Comparison of ENCODE assay signal across 10 cellular contexts in the genomic region with DNA sequence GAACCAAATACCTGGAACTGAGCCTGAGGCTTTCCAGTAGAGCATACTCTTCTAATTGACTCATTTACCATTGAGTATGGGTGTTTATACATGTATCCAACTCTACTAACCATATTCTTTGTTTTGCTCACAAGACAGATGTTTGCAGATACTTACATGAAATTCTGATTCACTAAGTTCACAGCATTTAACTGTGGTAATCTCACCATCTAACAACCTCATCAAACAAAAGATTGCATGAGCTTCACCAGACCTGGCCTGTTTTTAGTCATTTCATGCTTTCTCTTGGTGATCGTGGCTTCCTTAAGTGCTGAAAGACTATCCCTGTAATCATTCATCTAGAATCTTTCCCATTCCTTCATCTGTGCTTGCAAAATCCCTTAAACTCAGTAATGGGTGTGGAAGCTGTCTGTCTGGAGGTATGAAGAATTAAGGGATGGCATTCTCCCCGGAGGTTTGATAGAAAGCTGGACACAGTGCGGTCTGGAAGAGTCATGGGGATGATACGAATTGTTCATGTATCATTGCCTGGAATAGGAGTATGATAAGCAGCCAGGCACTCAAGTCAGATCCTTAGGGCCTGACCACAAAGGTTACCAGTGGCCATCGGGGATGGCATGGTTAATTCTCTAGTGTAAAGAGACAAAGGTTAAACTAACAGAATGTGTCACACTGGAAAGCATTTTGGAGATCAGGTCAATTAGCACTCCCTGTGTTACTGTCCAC. TPM values are rescaled to one million over a fixed set of nuclear protein-coding genes. Genes with fewer than 3 reads are reported as not detected.
A peak's percentile ranks its signal among the peaks of the same experiment; 100 is the strongest.
DNase-seq lines count a peak whose midpoint lies in the region; ATAC-seq, FAIRE-seq and TF ChIP-seq lines count a peak whose summit lies in the region.
"Had no signal": no experiment of that assay in that cellular context is flagged by ENCODE, and none has a peak within 500 bp of the region (broad histone marks: within the 10 kb centered on the region; RNA-seq: fewer than 3 reads in every experiment).

No MANE protein-coding gene starts in this region.

- H3K4me1 ChIP-seq in keratinocyte (ENCODE audit: control insufficient read depth, extremely low read depth, insufficient read depth, low read length), result peaks cover 31% of the 10 kb centered on the region
- peaks cover 17 to 22% of the 10 kb centered on the region in 2 donors for H3K4me1 ChIP-seq in thyroid gland

- H3K4me3 Mint-ChIP-seq in activated naive CD8-positive, alpha-beta T cell treated with anti-CD3 and anti-CD28 coated beads for 36 hours, result no peak overlapping the region
- H3K4me3 Mint-ChIP-seq in type B pancreatic cell (peak overlapping the region; percentile 16), chondrocyte (ENCODE audit: unreplicated experiment) (no peak overlapping the region)

- peaks cover 8% of the 10 kb centered on the region for H3K27me3 Mint-ChIP-seq in activated naive CD8-positive, alpha-beta T cell treated with anti-CD3 and anti-CD28 coated beads for 36 hours
- no peaks in the 10 kb centered on the region for H3K27me3 Mint-ChIP-seq in type B pancreatic cell
- H3K27me3 Mint-ChIP-seq in chondrocyte (ENCODE audit: low read depth), result no peaks in the 10 kb centered on the region

- peak; percentile 65 to 83 for ATAC-seq in activated naive CD4-positive, alpha-beta T cell treated with anti-CD3 and anti-CD28 coated beads, Interleukin-2, amount 50 U/mL, for 72 hours

- DNase-seq in activated naive CD4-positive, alpha-beta T cell treated with anti-CD3 and anti-CD28 coated beads, Interleukin-2, amount 50 U/mL, for 72 hours (ENCODE audit: low spot score in 2 of 2), result no peak
- DNase-seq in activated naive CD4-positive, alpha-beta T cell treated with anti-CD3 and anti-CD28 coated beads, Interleukin-2, amount 50 U/mL, for 16 hours, result no peak
- peak; percentile 11 for DNase-seq in activated naive CD8-positive, alpha-beta T cell treated with anti-CD3 and anti-CD28 coated beads for 36 hours
- no peak for DNase-seq in keratinocyte (ENCODE audit: low read depth, low spot score)
- DNase-seq in type B pancreatic cell (ENCODE audit: extremely low spot score, unreplicated experiment), result no peak
- no peak for DNase-seq in thyroid gland
- no peak for DNase-seq in chondrocyte (ENCODE audit: low spot score)
- DNase-seq in activated CD8-positive, alpha-beta memory T cell treated with anti-CD3 and anti-CD28 coated beads, Interleukin-2, amount 50 U/mL, for 4 hours, result no peak
- DNase-seq: C1 segment of cervical spinal cord, glutamatergic neuron had no signal

- no peaks in the 10 kb centered on the region for H3K79me2 ChIP-seq in keratinocyte (ENCODE audit: control insufficient read depth, insufficient read depth, low read length)

- no peaks in the 10 kb centered on the region for H4K20me1 ChIP-seq in keratinocyte (ENCODE audit: control insufficient read depth, extremely low read depth, insufficient read depth, low read length)

- H3K9me3 ChIP-seq in keratinocyte (ENCODE audit: control insufficient read depth, low read depth, low read length) (no peaks in the 10 kb centered on the region), thyroid gland (no peaks in the 10 kb centered on the region)

- peaks cover 18% of the 10 kb centered on the region for H3K4me1 Mint-ChIP-seq in activated naive CD8-positive, alpha-beta T cell treated with anti-CD3 and anti-CD28 coated beads for 36 hours
- H3K4me1 Mint-ChIP-seq in type B pancreatic cell (ENCODE audit: unreplicated experiment) (peaks cover 19% of the 10 kb centered on the region), chondrocyte (ENCODE audit: low read depth) (peaks cover 21% of the 10 kb centered on the region)

- H3K4me3 ChIP-seq in keratinocyte (ENCODE audit: control insufficient read depth in 2 of 3, extremely low read depth in 1 of 3, insufficient read depth in 2 of 3, low read depth in 1 of 3, low read length in 3 of 3) (no peak overlapping the region), thyroid gland (replicated peaks in 1 of 3) (no peak overlapping the region)

- H3K9me1 ChIP-seq in keratinocyte (ENCODE audit: control insufficient read depth, extremely low read depth, insufficient read depth, low read length), result no peaks in the 10 kb centered on the region

- TF ChIP-seq CTCF in keratinocyte (optimal IDR thresholded peaks at IDR 0.05 in 1 of 3, IDR thresholded peaks at IDR 0.05 in 1 of 3, conservative IDR thresholded peaks at IDR 0.05 in 1 of 3; ENCODE audit: extremely low read depth in 1 of 3, insufficient read depth in 2 of 3, low read length in 3 of 3) (no peak), type B pancreatic cell (conservative IDR thresholded peaks at IDR 0.05) (no peak), thyroid gland (IDR thresholded peaks at IDR 0.05) (no peak), chondrocyte (IDR thresholded peaks at IDR 0.05) (no peak)

- WGBS in thyroid gland, 2 donors, result 75 to 82% methylated on average over 5 of the region's 5 CpGs

- intact Hi-C loops in thyroid gland (cut with DNase I), result no loop called here

- no peak overlapping the region for H3K9ac ChIP-seq in keratinocyte (ENCODE audit: control insufficient read depth, extremely low read depth, insufficient read depth, low read length)

- TF ChIP-seq POLR2A in thyroid gland (IDR thresholded peaks at IDR 0.05), result no peak

- H3K36me3 Mint-ChIP-seq in activated naive CD4-positive, alpha-beta T cell treated with anti-CD3 and anti-CD28 coated beads, Interleukin-2, amount 50 U/mL, for 72 hours, result peaks cover 10 to 29% of the 10 kb centered on the region in 2 donors
- H3K36me3 Mint-ChIP-seq in activated naive CD8-positive, alpha-beta T cell treated with anti-CD3 and anti-CD28 coated beads for 36 hours, result peaks cover 3% of the 10 kb centered on the region
- H3K36me3 Mint-ChIP-seq in type B pancreatic cell (no peaks in the 10 kb centered on the region), chondrocyte (ENCODE audit: low read depth) (no peaks in the 10 kb centered on the region)

- H3K27me3 ChIP-seq in keratinocyte (ENCODE audit: control insufficient read depth, extremely low read depth, insufficient read depth, low read length) (no peaks in the 10 kb centered on the region), thyroid gland (no peaks in the 10 kb centered on the region)

- dilution Hi-C loops in keratinocyte (cut with MboI; ENCODE audit: extremely low pct_ligation_motif_present, low sequenced_read_pairs), result no loop called here

- no peak overlapping the region for H2AFZ ChIP-seq in keratinocyte (ENCODE audit: control insufficient read depth, low read length)

- H3K36me3 ChIP-seq in keratinocyte (ENCODE audit: control insufficient read depth in 2 of 2, extremely low read depth in 1 of 2, insufficient read depth in 2 of 2, low read length in 2 of 2) (no peaks in the 10 kb centered on the region), thyroid gland (no peaks in the 10 kb centered on the region)

- H3K27ac ChIP-seq in keratinocyte (ENCODE audit: control insufficient read depth, insufficient read depth, low read length) (peak overlapping the region; percentile 46), thyroid gland (no peak overlapping the region)

- peaks cover 0 to 12% of the 10 kb centered on the region in 2 donors for H3K9me3 Mint-ChIP-seq in activated naive CD4-positive, alpha-beta T cell treated with anti-CD3 and anti-CD28 coated beads, Interleukin-2, amount 50 U/mL, for 72 hours
- H3K9me3 Mint-ChIP-seq in activated naive CD8-positive, alpha-beta T cell treated with anti-CD3 and anti-CD28 coated beads for 36 hours, result peaks cover 5% of the 10 kb centered on the region
- H3K9me3 Mint-ChIP-seq in type B pancreatic cell (no peaks in the 10 kb centered on the region), chondrocyte (ENCODE audit: low read depth) (peaks cover 6% of the 10 kb centered on the region)

- peak; percentile 53 for FAIRE-seq in keratinocyte (lab: Jason Lieb, UNC)

- peak overlapping the region; percentile 81 to 99 for H3K27ac Mint-ChIP-seq in activated naive CD4-positive, alpha-beta T cell treated with anti-CD3 and anti-CD28 coated beads, Interleukin-2, amount 50 U/mL, for 72 hours
- no peak overlapping the region for H3K27ac Mint-ChIP-seq in activated naive CD8-positive, alpha-beta T cell treated with anti-CD3 and anti-CD28 coated beads for 36 hours
- H3K27ac Mint-ChIP-seq in type B pancreatic cell (peak overlapping the region; percentile 25), chondrocyte (ENCODE audit: unreplicated experiment) (no peak overlapping the region)

- H3K4me2 ChIP-seq in keratinocyte (ENCODE audit: control insufficient read depth, extremely low read depth, insufficient read depth, low read depth, low read length), result peak overlapping the region; percentile 0

RNA-seq across cellular contexts. Expression of gene IL1R1, which starts 42.0 kb away (rescaled TPM):
- 1 to 10 TPM; 6.8 to 6.9 TPM for total RNA-seq in activated naive CD4-positive, alpha-beta T cell treated with anti-CD3 and anti-CD28 coated beads, Interleukin-2, amount 50 U/mL, for 72 hours
- total RNA-seq in activated naive CD8-positive, alpha-beta T cell treated with anti-CD3 and anti-CD28 coated beads for 36 hours, result 1 to 10 TPM in 1 of 2 experiments, under 1 TPM in 1; 0.70 to 1.2 TPM
- polyA plus RNA-seq in keratinocyte, result 6.9 to 10.5 TPM (median 7.5 TPM) in 3 replicates
- 2.7 TPM for polyA plus RNA-seq in keratinocyte (2011; ENCODE audit: low read depth)
- polyA plus RNA-seq in keratinocyte (2011; cell fraction: cytosol; rRNA removed), result 7.2 and 9.8 TPM in 2 replicates
- 7.9 and 8.4 TPM in 2 replicates for polyA plus RNA-seq in keratinocyte (2011; cell fraction: nucleus; rRNA removed)
- 4.4 and 4.6 TPM in 2 replicates for polyA plus RNA-seq in keratinocyte (2012; ENCODE audit: low replicate concordance)
- 5.0 to 9.0 TPM (median 6.5 TPM) in 3 replicates for polyA minus RNA-seq in keratinocyte
- 7.9 TPM for polyA minus RNA-seq in keratinocyte (2011; cell fraction: cytosol; rRNA and poly(A)+ RNA removed)
- polyA minus RNA-seq in keratinocyte (2011; cell fraction: nucleus; rRNA and poly(A)+ RNA removed), result 2.5 and 5.4 TPM in 2 replicates
- total RNA-seq in type B pancreatic cell (ENCODE audit: low replicate concordance), result 15.8 and 31.7 TPM in 2 replicates
- 100 to 1,000 TPM in 2 of 4 donors, 10 to 100 TPM in 2; 57.6 to 220 (median 103) TPM for total RNA-seq in thyroid gland
- 22.0 to 53.7 TPM (median 22.9 TPM) in 3 replicates for total RNA-seq in chondrocyte

Comparison
In these comparisons a context has a peak if more than half of its experiments do, and no peak if none do; other contexts are left out.
1. H3K27ac Mint-ChIP-seq: peak in activated naive CD4-positive, alpha-beta T cell treated with anti-CD3 and anti-CD28 coated beads, Interleukin-2, amount 50 U/mL, for 72 hours (2 of 2) and type B pancreatic cell (single experiment); none in activated naive CD8-positive, alpha-beta T cell treated with anti-CD3 and anti-CD28 coated beads for 36 hours (single experiment) and chondrocyte (single experiment).